8 cellular contexts compared by ENCODE assay signal in the genomic region with DNA sequence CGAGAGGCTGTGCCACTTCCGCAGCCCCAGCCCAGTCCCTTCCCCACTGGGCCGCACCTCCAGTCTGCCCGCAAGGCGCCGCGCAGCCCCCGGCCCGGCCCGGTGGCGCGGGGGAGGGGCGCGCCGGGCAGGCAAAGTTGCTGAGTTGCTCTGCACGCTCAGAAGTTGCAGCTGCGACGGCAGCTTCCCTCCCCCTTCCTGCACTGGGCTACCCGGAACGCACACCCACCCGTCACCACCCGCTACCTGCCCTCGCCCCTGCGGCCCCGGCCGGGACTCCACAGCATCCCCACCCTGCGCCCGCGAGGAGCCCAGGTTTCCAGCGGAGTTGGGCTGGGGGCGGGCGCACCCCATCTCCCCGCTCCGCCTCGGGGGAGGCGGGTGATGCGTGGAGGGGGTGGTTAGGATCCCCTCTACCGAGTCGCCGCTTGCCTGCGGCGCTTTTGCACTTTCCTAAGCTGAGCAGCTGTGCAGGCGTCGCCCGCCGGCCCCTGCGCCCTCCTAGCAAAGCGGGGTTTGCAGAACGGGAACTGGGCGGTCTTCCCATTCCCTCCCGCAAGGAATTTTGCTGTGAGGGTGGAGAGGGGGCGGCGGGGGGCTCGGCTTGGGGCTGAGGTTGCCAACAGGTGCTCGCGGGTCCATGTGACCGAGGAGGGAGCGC. TPM values are rescaled to one million over a fixed set of nuclear protein-coding genes. Genes with fewer than 3 reads are reported as not detected.
DNase-seq lines count a peak whose midpoint lies in the region; ATAC-seq and TF ChIP-seq lines count a peak whose summit lies in the region.

No MANE protein-coding gene starts in this region.

- H4K20me1 ChIP-seq in OCI-LY7 (ENCODE audit: insufficient read depth, low read length): no peaks in the 10 kb centered on the region

- DNase-seq in GM10266 (ENCODE audit: extremely low spot score) (peak; percentile 77), OCI-LY7 (ENCODE audit: low spot score) (no peak), left ventricle myocardium inferior (peak; percentile 55), retinal pigment epithelial cell (ENCODE audit: low read depth) (no peak), KG1 (lab: John Stamatoyannopoulos, UW) (no peak), foreskin melanocyte (no peak)
- peak; percentile 65 for DNase-seq in activated naive CD4-positive, alpha-beta T cell treated with anti-CD3 and anti-CD28 coated beads, Interleukin-2, amount 50 U/mL, for 16 hours

- H3K9me3 ChIP-seq in OCI-LY7 (ENCODE audit: low read length) (no peaks in the 10 kb centered on the region), left ventricle myocardium inferior (replicated peaks) (no peaks in the 10 kb centered on the region)

- no peaks in the 10 kb centered on the region for H3K27me3 ChIP-seq in left ventricle myocardium inferior (ENCODE audit: low read depth)

- POLR2A ChIA-PET in OCI-LY7 (lab: Charles Lee): interaction anchor here (0.8 kb wide), 1 partner anchor 310 kb away, joined by 3 read pairs; no protein-coding TSS in a partner anchor

- peak overlapping the region; percentile 40; the same call in 1 of the 2 replicates for H3K4me2 ChIP-seq in OCI-LY7 (ENCODE audit: low read length)

- intact Hi-C loops in OCI-LY7 (cut with micrococcal nuclease; ENCODE audit: unreplicated experiment) (no loop called here), left ventricle myocardium inferior (cut with micrococcal nuclease) (no loop called here)

- ATAC-seq in HG03064 (IDR thresholded peaks at IDR 0.05; ENCODE audit: low read depth, unreplicated experiment): peak; percentile 69

- no peak overlapping the region for H3K27ac ChIP-seq in OCI-LY7 (ENCODE audit: low read depth, low read length, poor library complexity, severe bottlenecking)
- H3K27ac ChIP-seq in left ventricle myocardium inferior (replicated peaks): peak overlapping the region; percentile 80

- BruUV-seq in OCI-LY7 (replicated peaks; lab: Mats Ljungman, UMichigan): no TSS peak

- no peak overlapping the region for H2AFZ ChIP-seq in OCI-LY7 (ENCODE audit: low read length)

- H3K9me2 ChIP-seq in OCI-LY7 (ENCODE audit: insufficient read depth, low read length): no peaks in the 10 kb centered on the region

- CTCF ChIA-PET in OCI-LY7 (lab: Charles Lee; ENCODE audit: unreplicated experiment): no interaction called here

- TF ChIP-seq CTCF in GM10266 (IDR thresholded peaks at IDR 0.05; ENCODE audit: control insufficient read depth, insufficient read depth, low read depth, missing control alignments): no peak
- no peak for TF ChIP-seq CTCF in OCI-LY7 (conservative IDR thresholded peaks at IDR 0.05; ENCODE audit: low read length)
- no peak for TF ChIP-seq CTCF in left ventricle myocardium inferior (IDR thresholded peaks at IDR 0.05; ENCODE audit: borderline replicate concordance)
- TF ChIP-seq CTCF in retinal pigment epithelial cell (conservative IDR thresholded peaks at IDR 0.05; ENCODE audit: low read depth, low read length): no peak

- H3K36me3 ChIP-seq in OCI-LY7 (ENCODE audit: insufficient read depth, low read length) (no peaks in the 10 kb centered on the region), left ventricle myocardium inferior (no peaks in the 10 kb centered on the region)

- no peaks in the 10 kb centered on the region for H3K79me2 ChIP-seq in OCI-LY7 (ENCODE audit: insufficient read depth, low read depth, low read length)

- H3K4me1 ChIP-seq in OCI-LY7 (ENCODE audit: insufficient read depth, low read length, poor library complexity, severe bottlenecking) (no peaks in the 10 kb centered on the region), left ventricle myocardium inferior (peaks cover 21% of the 10 kb centered on the region)

- H3K4me3 ChIP-seq in OCI-LY7 (ENCODE audit: low read depth, low read length, poor library complexity, severe bottlenecking) (no peak overlapping the region), left ventricle myocardium inferior (peak overlapping the region; percentile 72), retinal pigment epithelial cell (ENCODE audit: low read length) (peak overlapping the region; percentile 53)

RNA-seq across cellular contexts. Expression of gene RREB1, which starts 55.9 kb away (rescaled TPM):
- total RNA-seq in OCI-LY7 (2014; rRNA removed; shearing (Covaris generic)): 3.4 and 4.4 TPM in 2 replicates
- total RNA-seq in OCI-LY7 (2022): 5.5 and 7.1 TPM in 2 replicates
- 33.3 TPM for total RNA-seq in left ventricle myocardium inferior

Comparison
In these comparisons a context has a peak if more than half of its experiments do, and no peak if none do; other contexts are left out.
1. DNase-seq: peak in GM10266 (single experiment), activated naive CD4-positive, alpha-beta T cell treated with anti-CD3 and anti-CD28 coated beads, Interleukin-2, amount 50 U/mL, for 16 hours (single experiment) and left ventricle myocardium inferior (single experiment); none in OCI-LY7 (single experiment), retinal pigment epithelial cell (single experiment), KG1 (single experiment) and foreskin melanocyte (single experiment).